12 cellular contexts compared by ENCODE assay signal in genomic region chr6:120005292-120005976, GRCh38.
DNase-seq lines count a peak whose midpoint lies in the region; ATAC-seq and TF ChIP-seq lines count a peak whose summit lies in the region.
"Had no signal": no experiment of that assay in that cellular context is flagged by ENCODE, and none has a peak within 500 bp of the region (broad histone marks: within the 10 kb centered on the region; RNA-seq: fewer than 3 reads in every experiment).

No MANE protein-coding gene starts in this region.

- H3K4me2 ChIP-seq in OCI-LY7 (ENCODE audit: low read length) = no peak overlapping the region; the same call in 1 of the 2 replicates

- POLR2A ChIA-PET in OCI-LY7 (lab: Charles Lee) = no interaction called here

- H4K20me1 ChIP-seq in OCI-LY7 (ENCODE audit: insufficient read depth, low read length) = no peaks in the 10 kb centered on the region

- no peak for ATAC-seq in aorta (ENCODE audit: low FRiP score)
- ATAC-seq in HG02840 (IDR thresholded peaks at IDR 0.05; ENCODE audit: low FRiP score, unreplicated experiment) = no peak
- ATAC-seq: PC-3 had no signal

- H3K79me2 ChIP-seq in OCI-LY7 (ENCODE audit: insufficient read depth, low read depth, low read length) = no peaks in the 10 kb centered on the region

- H3K9me3 ChIP-seq in OCI-LY7 (ENCODE audit: low read length) (no peaks in the 10 kb centered on the region), aorta (ENCODE audit: control insufficient read depth, low read length) (no peaks in the 10 kb centered on the region)

- no peak overlapping the region for H3K27ac ChIP-seq in OCI-LY7 (ENCODE audit: low read depth, low read length, poor library complexity, severe bottlenecking)
- H3K27ac ChIP-seq in aorta (ENCODE audit: low read depth in 1 of 2, low read length in 2 of 2) = no peak overlapping the region

- no peak for TF ChIP-seq CTCF in GM12865 (IDR thresholded peaks at IDR 0.05; ENCODE audit: insufficient read depth, low read depth, low read length, missing control alignments)
- TF ChIP-seq CTCF in OCI-LY7 (conservative IDR thresholded peaks at IDR 0.05; ENCODE audit: low read length) = no peak

- no TSS peak for BruUV-seq in OCI-LY7 (replicated peaks; lab: Mats Ljungman, UMichigan)

- no peaks in the 10 kb centered on the region for H3K27me3 ChIP-seq in aorta (ENCODE audit: control insufficient read depth in 1 of 2, insufficient read depth in 2 of 2, low read length in 1 of 2)

- DNase-seq in GM12865 (ENCODE audit: low read depth) = peak; percentile 6
- DNase-seq in LHCN-M2 (ENCODE audit: low read depth) = peak; percentile 3
- DNase-seq in OCI-LY7 (ENCODE audit: low spot score) = no peak
- peak; percentile 0 for DNase-seq in hepatic stellate cell (ENCODE audit: low spot score)
- DNase-seq in aorta = no peak
- no peak for DNase-seq in GM19240 (ENCODE audit: insufficient read length, low spot score)
- no peak for DNase-seq in NK-92 treated with Interleukin-12 subunit alpha and Interleukin-12 subunit beta, amount 100 ng/mL, for 24 hours (lab: John Stamatoyannopoulos, UW)
- DNase-seq: activated CD8-positive, alpha-beta memory T cell treated with anti-CD3 and anti-CD28 coated beads, Interleukin-2, amount 50 U/mL, for 4 hours; CD4-positive, CD25-positive, alpha-beta regulatory T cell; NCI-H1048; PC-3 had no signal

- CTCF ChIA-PET in OCI-LY7 (lab: Charles Lee; ENCODE audit: unreplicated experiment) = no interaction called here

- H2AFZ ChIP-seq in OCI-LY7 (ENCODE audit: low read length) = no peak overlapping the region

- H3K9me2 ChIP-seq in OCI-LY7 (ENCODE audit: insufficient read depth, low read length) = no peaks in the 10 kb centered on the region

- intact Hi-C loops in OCI-LY7 (cut with micrococcal nuclease; ENCODE audit: unreplicated experiment) = no loop called here
- intact Hi-C loops in aorta (cut with DNase I) = no loop called here

- 87 to 91% methylated on average over 12 of the region's 12 CpGs for WGBS in aorta, 2 donors

- H3K36me3 ChIP-seq in OCI-LY7 (ENCODE audit: insufficient read depth, low read length) = no peaks in the 10 kb centered on the region
- no peaks in the 10 kb centered on the region for H3K36me3 ChIP-seq in aorta (ENCODE audit: control insufficient read depth in 1 of 2, insufficient read depth in 2 of 2, low read length in 1 of 2)

- no peak overlapping the region for H3K4me3 ChIP-seq in GM12865 (ENCODE audit: low read depth, low read length)
- H3K4me3 ChIP-seq in OCI-LY7 (ENCODE audit: low read depth, low read length, poor library complexity, severe bottlenecking) = peak overlapping the region; percentile 27
- no peak overlapping the region for H3K4me3 ChIP-seq in aorta (ENCODE audit: low read length in 2 of 2)

- H3K4me1 ChIP-seq in OCI-LY7 (ENCODE audit: insufficient read depth, low read length, poor library complexity, severe bottlenecking) (no peaks in the 10 kb centered on the region), aorta (ENCODE audit: control insufficient read depth in 1 of 2, insufficient read depth in 2 of 2, low read length in 2 of 2) (no peaks in the 10 kb centered on the region)

Comparison
In these comparisons a context has a peak if more than half of its experiments do, and no peak if none do; other contexts are left out.
1. DNase-seq: peak in GM12865 (single experiment), LHCN-M2 (single experiment) and hepatic stellate cell (single experiment); none in OCI-LY7 (single experiment), aorta (0 of 2), GM19240 (single experiment) and NK-92 treated with Interleukin-12 subunit alpha and Interleukin-12 subunit beta, amount 100 ng/mL, for 24 hours (single experiment).